Comparison of ENCODE assay signal across 1 cellular context in genomic region chr1:67479146-67479891, GRCh38.
TF ChIP-seq lines count a peak whose summit lies in the region.

No MANE protein-coding gene starts in this region.

TF ChIP-seq in K562, 482 proteins besides CTCF, POLR2A, EP300 and RAD21 (continued from another document and continues in another):
- peak; percentile 77 for TF ChIP-seq VEZF1 (CRISPR knock-in tag; IDR thresholded peaks at IDR 0.05)
- no peak for TF ChIP-seq KDM5B (IDR thresholded peaks at IDR 0.05; ENCODE audit: insufficient replicate concordance, low read depth, low read length)
- no peak for TF ChIP-seq CBX1 (IDR thresholded peaks at IDR 0.05; ENCODE audit: low read depth)
- no peak for TF ChIP-seq PBX2 (CRISPR knock-in tag; IDR thresholded peaks at IDR 0.05; ENCODE audit: low read depth)
- peak; percentile 48; the same call in 1 of the 2 replicates for TF ChIP-seq PBX2 (tag; conservative IDR thresholded peaks at IDR 0.05; ENCODE audit: low read depth)
- no peak for TF ChIP-seq PATZ1 (CRISPR knock-in tag; IDR thresholded peaks at IDR 0.05; ENCODE audit: borderline replicate concordance)
- TF ChIP-seq SMARCA5 (IDR thresholded peaks at IDR 0.05), result no peak
- TF ChIP-seq ZBTB33 (CRISPR knock-in tag; IDR thresholded peaks at IDR 0.05), result peak; percentile 47
- TF ChIP-seq CBX5 (IDR thresholded peaks at IDR 0.05; ENCODE audit: borderline replicate concordance, low read depth), result no peak
- TF ChIP-seq MLX (CRISPR knock-in tag; conservative IDR thresholded peaks at IDR 0.05), result no peak
- TF ChIP-seq ATF7 (IDR thresholded peaks at IDR 0.05), result peak; percentile 72
- no peak for TF ChIP-seq XRCC3 (IDR thresholded peaks at IDR 0.05)
- TF ChIP-seq ZNF589 (CRISPR knock-in tag; IDR thresholded peaks at IDR 0.05; ENCODE audit: low read depth), result peak; percentile 71
- TF ChIP-seq ZNF311 (CRISPR knock-in tag; IDR thresholded peaks at IDR 0.05), result no peak
- peak; percentile 69 for TF ChIP-seq USF1 (CRISPR knock-in tag; IDR thresholded peaks at IDR 0.05)
- TF ChIP-seq HNRNPLL (IDR thresholded peaks at IDR 0.05; ENCODE audit: low read depth, low read length, poor library complexity, severe bottlenecking), result no peak
- TF ChIP-seq ZKSCAN1 (IDR thresholded peaks at IDR 0.05; ENCODE audit: low read depth, low read length), result peak; percentile 56; the same call in 1 of the 2 replicates
- no peak for TF ChIP-seq CUX1 (CRISPR knock-in tag; IDR thresholded peaks at IDR 0.05)
- TF ChIP-seq ATF3 (IDR thresholded peaks at IDR 0.05), result peak; percentile 21; the same call in 1 of the 2 replicates
- peak; percentile 76 for TF ChIP-seq ATF3 (CRISPR knock-in tag; conservative IDR thresholded peaks at IDR 0.05)
- TF ChIP-seq ZNF217 (CRISPR knock-in tag; IDR thresholded peaks at IDR 0.05), result no peak
- TF ChIP-seq MEF2D (tag; conservative IDR thresholded peaks at IDR 0.05; ENCODE audit: low read depth), result 0 out of 2 replicates have a peak, but pooled peaks have one; percentile 35
- 0 out of 2 replicates have a peak, but pooled peaks have one; percentile 33 for TF ChIP-seq GATAD2A (IDR thresholded peaks at IDR 0.05)
- TF ChIP-seq ZFP30 (CRISPR knock-in tag; IDR thresholded peaks at IDR 0.05; ENCODE audit: borderline replicate concordance), result no peak
- no peak for TF ChIP-seq ZNF436 (CRISPR knock-in tag; IDR thresholded peaks at IDR 0.05)
- no peak for TF ChIP-seq ZNF41 (CRISPR knock-in tag; conservative IDR thresholded peaks at IDR 0.05)
- TF ChIP-seq ZFX (CRISPR knock-in tag; IDR thresholded peaks at IDR 0.05), result peak; percentile 78
- no peak for TF ChIP-seq BCOR (IDR thresholded peaks at IDR 0.05)
- peak in 1 of 2 experiments; percentile 93; a peak in 2 of 3 replicates for TF ChIP-seq CBX3 (IDR thresholded peaks at IDR 0.05; ENCODE audit: borderline replicate concordance in 1 of 2, low read length in 2 of 2)
- TF ChIP-seq ARHGAP35 (IDR thresholded peaks at IDR 0.05; ENCODE audit: partially characterized antibody), result no peak
- TF ChIP-seq ZBTB34 (CRISPR knock-in tag; IDR thresholded peaks at IDR 0.05), result no peak
- no peak for TF ChIP-seq SREBF1 (IDR thresholded peaks at IDR 0.05; ENCODE audit: borderline replicate concordance, low read depth, low read length)
- no peak for TF ChIP-seq PHB (CRISPR knock-in tag; IDR thresholded peaks at IDR 0.05)
- peak; percentile 48 for TF ChIP-seq BRD9 (IDR thresholded peaks at IDR 0.05; ENCODE audit: low read depth, partially characterized antibody)
- no peak for TF ChIP-seq ILK (tag; IDR thresholded peaks at IDR 0.05; ENCODE audit: borderline replicate concordance, low read depth)
- no peak for TF ChIP-seq ZNF561 (CRISPR knock-in tag; conservative IDR thresholded peaks at IDR 0.05)
- no peak for TF ChIP-seq GMEB1 (CRISPR knock-in tag; IDR thresholded peaks at IDR 0.05)
- TF ChIP-seq THRB (CRISPR knock-in tag; conservative IDR thresholded peaks at IDR 0.05), result no peak
- TF ChIP-seq NFE2L1 (tag; IDR thresholded peaks at IDR 0.05; ENCODE audit: borderline replicate concordance, low read depth), result no peak
- TF ChIP-seq SRSF3 (IDR thresholded peaks at IDR 0.05; ENCODE audit: insufficient read depth, low read length), result no peak
- TF ChIP-seq KDM1A (IDR thresholded peaks at IDR 0.05), result peak in 1 of 2 experiments; percentile 25; a peak in 1 of 4 replicates
- TF ChIP-seq SLC30A9 (CRISPR knock-in tag; IDR thresholded peaks at IDR 0.05), result no peak
- no peak for TF ChIP-seq IFI16 (CRISPR knock-in tag; IDR thresholded peaks at IDR 0.05)
- no peak for TF ChIP-seq ZNF445 (CRISPR knock-in tag; IDR thresholded peaks at IDR 0.05; ENCODE audit: low read depth)
